In genomic region chr1:201376464-201377374, GRCh38 we compare ENCODE assay signal across 8 cellular contexts. TPM values are rescaled to one million over a fixed set of nuclear protein-coding genes. Genes with fewer than 3 reads are reported as not detected.
DNase-seq lines count a peak whose midpoint lies in the region; ATAC-seq and TF ChIP-seq lines count a peak whose summit lies in the region.

No MANE protein-coding gene starts in this region.

- TF ChIP-seq CTCF in chondrocyte (IDR thresholded peaks at IDR 0.05) = peak; percentile 82

- no peaks in the 10 kb centered on the region for H3K36me3 Mint-ChIP-seq in chondrocyte (ENCODE audit: low read depth)

- H3K9me3 Mint-ChIP-seq in chondrocyte (ENCODE audit: low read depth) = no peaks in the 10 kb centered on the region

- H3K27me3 Mint-ChIP-seq in chondrocyte (ENCODE audit: low read depth) = peaks cover 4% of the 10 kb centered on the region

- peaks cover 25% of the 10 kb centered on the region for H3K4me1 Mint-ChIP-seq in chondrocyte (ENCODE audit: low read depth)

- ATAC-seq in HG03135 (IDR thresholded peaks at IDR 0.05; ENCODE audit: unreplicated experiment) = no peak

- DNase-seq in stimulated activated CD4-positive, alpha-beta T cell treated with anti-CD3 and anti-CD28 coated beads, Interleukin-1b, Interleukin-23, amount 100 ng/mL, for 48 hours = peak; percentile 12
- no peak for DNase-seq in stimulated activated CD4-positive, alpha-beta T cell treated with anti-CD3 and anti-CD28 coated beads, Interleukin-4, amount 100 ng/mL, for 1 hour
- DNase-seq in NCI-H1694 treated with DMSO at 0.1 percent for 48 hours (lab: John Stamatoyannopoulos, UW) = peak; percentile 54
- no peak for DNase-seq in chondrocyte (ENCODE audit: low spot score)
- DNase-seq in mucosa of gallbladder (ENCODE audit: low spot score) = peak; percentile 53
- DNase-seq in OCI-M2 (lab: John Stamatoyannopoulos, UW; ENCODE audit: unreplicated experiment) = no peak
- no peak for DNase-seq in SHP77 treated with DMSO at 0.1 percent for 48 hours (lab: John Stamatoyannopoulos, UW)

- H3K27ac Mint-ChIP-seq in chondrocyte (ENCODE audit: unreplicated experiment) = peak overlapping the region; percentile 87

- peak overlapping the region; percentile 57 for H3K4me3 Mint-ChIP-seq in chondrocyte (ENCODE audit: unreplicated experiment)

RNA-seq across cellular contexts. Expression of gene TNNT2, which starts 0.8 kb away (rescaled TPM):
- total RNA-seq in chondrocyte = 20.3 to 21.6 TPM (median 21.2 TPM) in 3 replicates
- total RNA-seq in mucosa of gallbladder = 69.8 TPM

RNA-seq across cellular contexts. Expression of gene LAD1, which starts 22.4 kb away (rescaled TPM):
- total RNA-seq in chondrocyte (0.17 to 0.34 TPM in 2 of 3 replicates, not detected in the other), mucosa of gallbladder (272 TPM)

RNA-seq across cellular contexts. Expression of gene TNNI1, which starts 44.8 kb away (rescaled TPM):
- total RNA-seq in chondrocyte (8.0 to 10.0 TPM (median 8.8 TPM) in 3 replicates), mucosa of gallbladder (0.66 TPM)

Comparison
In these comparisons a context has a peak if more than half of its experiments do, and no peak if none do; other contexts are left out.
1. DNase-seq: peak in stimulated activated CD4-positive, alpha-beta T cell treated with anti-CD3 and anti-CD28 coated beads, Interleukin-1b, Interleukin-23, amount 100 ng/mL, for 48 hours (single experiment), NCI-H1694 treated with DMSO at 0.1 percent for 48 hours (single experiment) and mucosa of gallbladder (single experiment); none in stimulated activated CD4-positive, alpha-beta T cell treated with anti-CD3 and anti-CD28 coated beads, Interleukin-4, amount 100 ng/mL, for 1 hour (single experiment), chondrocyte (single experiment), OCI-M2 (single experiment) and SHP77 treated with DMSO at 0.1 percent for 48 hours (single experiment).
2. RNA of gene LAD1, which starts 22.4 kb away (total RNA-seq): 272 TPM in mucosa of gallbladder (single experiment); 0.17 to 0.34 TPM in chondrocyte; every median in the first group is over 100 times any median in the second.